ENCODE assay signal across 7 cellular contexts in the genomic region with DNA sequence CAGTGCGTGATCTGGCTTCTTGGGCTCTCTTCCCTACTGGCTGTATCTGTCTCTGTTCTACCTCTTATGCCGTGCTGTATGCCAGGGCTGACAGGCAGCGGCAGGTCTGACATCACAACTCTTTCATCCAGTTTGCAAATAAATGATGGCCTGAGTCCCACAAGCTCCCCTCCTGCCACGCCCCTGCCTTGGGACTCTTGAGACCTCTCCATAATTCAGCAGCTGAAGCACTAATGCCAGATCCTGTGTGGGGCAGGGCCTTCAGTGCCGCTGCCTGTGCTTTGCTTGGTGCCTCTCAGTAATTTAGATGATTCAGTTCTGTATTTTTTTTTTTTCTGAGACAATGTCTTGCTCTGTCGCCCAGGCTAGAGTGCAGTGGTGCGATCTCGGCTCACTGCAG. TPM values are rescaled to one million over a fixed set of nuclear protein-coding genes. Genes with fewer than 3 reads are reported as not detected.
A peak's percentile ranks its signal among the peaks of the same experiment; 100 is the strongest.
DNase-seq lines count a peak whose midpoint lies in the region; ATAC-seq and TF ChIP-seq lines count a peak whose summit lies in the region.
"Not testable (repeated sequence)": the region's sequence is repeated elsewhere in the genome, so short reads cannot be mapped to it uniquely, and the experiment has no call there.

No MANE protein-coding gene starts in this region.

- H2AFZ ChIP-seq in mammary epithelial cell (ENCODE audit: low read depth, low read length); osteoblast (ENCODE audit: low read length): not testable (repeated sequence)

- not testable (repeated sequence) for H3K9me3 ChIP-seq in MG63; RWPE2 (ENCODE audit: severe bottlenecking); mammary epithelial cell (replicated peaks; ENCODE audit: insufficient read depth, low read length); esophagus (ENCODE audit: control insufficient read depth in 2 of 2, insufficient read depth in 1 of 2, low read depth in 1 of 2, low read length in 1 of 2); osteoblast (ENCODE audit: low read depth, low read length)

- not testable (repeated sequence) for H3K9ac ChIP-seq in mammary epithelial cell (ENCODE audit: insufficient read depth, low read length)

- not testable (repeated sequence) for H3K27me3 ChIP-seq in MG63; RWPE2 (ENCODE audit: insufficient read depth, poor library complexity, severe bottlenecking); mammary epithelial cell (ENCODE audit: insufficient read depth, low read length); esophagus (ENCODE audit: control insufficient read depth in 1 of 2, insufficient read depth in 2 of 2, low read length in 2 of 2); osteoblast (ENCODE audit: insufficient read depth, low read length)

- not testable (repeated sequence) for TF ChIP-seq CTCF in RWPE2 (IDR thresholded peaks at IDR 0.05; ENCODE audit: poor library complexity, severe bottlenecking); mammary epithelial cell (conservative IDR thresholded peaks at IDR 0.05 in 1 of 2, IDR thresholded peaks at IDR 0.05 in 1 of 2; ENCODE audit: extremely low read depth in 1 of 2, insufficient read depth in 1 of 2, low read depth in 1 of 2, low read length in 2 of 2); osteoblast (IDR thresholded peaks at IDR 0.05; ENCODE audit: extremely low read depth, low read depth, low read length)

- WGBS in mammary epithelial cell (ENCODE audit: low coverage, missing lambda C conversion rate): 95% methylated on average over 8 of the region's 8 CpGs
- 60 to 68% methylated on average over 8 of the region's 8 CpGs for WGBS in esophagus, 2 donors

- in situ Hi-C loops in mammary epithelial cell (cut with MboI; ENCODE audit: low sequenced_read_pairs in 2 of 2): not testable (repeated sequence)

- DNase-seq in MG63: peak; percentile 93
- DNase-seq in RWPE2 (ENCODE audit: low spot score); mammary epithelial cell; osteoblast (ENCODE audit: insufficient read length, low spot score, missing footprints): not testable (repeated sequence)
- DNase-seq in kidney tubule cell (ENCODE audit: low spot score): peak; percentile 47

- intact Hi-C loops in mammary epithelial cell (cut with micrococcal nuclease): not testable (repeated sequence)

- H4K20me1 ChIP-seq in mammary epithelial cell (ENCODE audit: insufficient read depth, low read length); osteoblast (ENCODE audit: insufficient read depth, low read length): not testable (repeated sequence)

- H3K4me2 ChIP-seq in mammary epithelial cell (ENCODE audit: insufficient read depth, low read depth, low read length): not testable (repeated sequence)
- H3K4me2 ChIP-seq in osteoblast (ENCODE audit: insufficient read depth, low read length): peak overlapping the region; percentile 54

- not testable (repeated sequence) for ATAC-seq in RWPE2 (ENCODE audit: low read depth)

- peaks cover 28% of the 10 kb centered on the region for H3K4me1 ChIP-seq in RWPE2 (ENCODE audit: insufficient read depth, poor library complexity, severe bottlenecking)
- H3K4me1 ChIP-seq in mammary epithelial cell (ENCODE audit: insufficient read depth, low read length): peaks cover 24% of the 10 kb centered on the region
- not testable (repeated sequence) for H3K4me1 ChIP-seq in esophagus (ENCODE audit: control insufficient read depth in 2 of 2, insufficient read depth in 2 of 2, low read length in 1 of 2); osteoblast (ENCODE audit: insufficient read depth, low read length)

- peak overlapping the region; percentile 82 for H3K27ac ChIP-seq in RWPE2 (ENCODE audit: poor library complexity, severe bottlenecking)
- peak overlapping the region; percentile 81 for H3K27ac ChIP-seq in mammary epithelial cell (ENCODE audit: insufficient read depth, low read depth, low read length)
- H3K27ac ChIP-seq in esophagus (ENCODE audit: low read depth in 2 of 2, low read length in 1 of 2): peak overlapping the region; percentile 89 to 94
- H3K27ac ChIP-seq in osteoblast (ENCODE audit: low read depth, low read length): peak overlapping the region; percentile 84
- H3K27ac ChIP-seq in temporal lobe (ENCODE audit: low read depth, low read length): peak overlapping the region; percentile 51

- dilution Hi-C loops in mammary epithelial cell (cut with HindIII; ENCODE audit: low sequenced_read_pairs): not testable (repeated sequence)

- not testable (repeated sequence) for BruUV-seq in mammary epithelial cell (replicated peaks; lab: Mats Ljungman, UMichigan)

- CTCF ChIA-PET in mammary epithelial cell (lab: Charles Lee; ENCODE audit: low non-redundant PET): not testable (repeated sequence)

- peak overlapping the region; percentile 17 for H3K4me3 ChIP-seq in MG63
- not testable (repeated sequence) for H3K4me3 ChIP-seq in RWPE2 (ENCODE audit: severe bottlenecking); mammary epithelial cell (replicated peaks in 1 of 3; ENCODE audit: insufficient read depth in 1 of 3, low read depth in 2 of 3, low read length in 3 of 3); esophagus (ENCODE audit: low read depth in 1 of 2, low read length in 2 of 2); osteoblast (ENCODE audit: insufficient read depth, low read length)

- H3K79me2 ChIP-seq in mammary epithelial cell (ENCODE audit: insufficient read depth, low read length); osteoblast (ENCODE audit: insufficient read depth, low read length): not testable (repeated sequence)

- H3K36me3 ChIP-seq in MG63; RWPE2 (ENCODE audit: low read depth); mammary epithelial cell (ENCODE audit: insufficient read depth, low read length); esophagus (ENCODE audit: control insufficient read depth in 2 of 2, insufficient read depth in 2 of 2, low read length in 1 of 2); osteoblast (ENCODE audit: insufficient read depth, low read length): not testable (repeated sequence)

RNA-seq across cellular contexts. Expression of a gene that starts 54.2 kb away (rescaled TPM):
- 7.1 and 35.6 TPM in 2 replicates for total RNA-seq in MG63 (2014; rRNA removed; shearing (Covaris generic); ENCODE audit: low replicate concordance)
- total RNA-seq in mammary epithelial cell (10 to 100 TPM; 10.3 to 12.1 TPM), osteoblast (30.8 and 34.5 TPM in 2 replicates), temporal lobe (18.4 TPM)
- polyA plus RNA-seq in mammary epithelial cell (3.8 TPM), esophagus (1 to 10 TPM; 3.4 to 6.3 TPM)
- 16.1 TPM for polyA minus RNA-seq in mammary epithelial cell
